17 cellular contexts compared by ENCODE assay signal in the genomic region with DNA sequence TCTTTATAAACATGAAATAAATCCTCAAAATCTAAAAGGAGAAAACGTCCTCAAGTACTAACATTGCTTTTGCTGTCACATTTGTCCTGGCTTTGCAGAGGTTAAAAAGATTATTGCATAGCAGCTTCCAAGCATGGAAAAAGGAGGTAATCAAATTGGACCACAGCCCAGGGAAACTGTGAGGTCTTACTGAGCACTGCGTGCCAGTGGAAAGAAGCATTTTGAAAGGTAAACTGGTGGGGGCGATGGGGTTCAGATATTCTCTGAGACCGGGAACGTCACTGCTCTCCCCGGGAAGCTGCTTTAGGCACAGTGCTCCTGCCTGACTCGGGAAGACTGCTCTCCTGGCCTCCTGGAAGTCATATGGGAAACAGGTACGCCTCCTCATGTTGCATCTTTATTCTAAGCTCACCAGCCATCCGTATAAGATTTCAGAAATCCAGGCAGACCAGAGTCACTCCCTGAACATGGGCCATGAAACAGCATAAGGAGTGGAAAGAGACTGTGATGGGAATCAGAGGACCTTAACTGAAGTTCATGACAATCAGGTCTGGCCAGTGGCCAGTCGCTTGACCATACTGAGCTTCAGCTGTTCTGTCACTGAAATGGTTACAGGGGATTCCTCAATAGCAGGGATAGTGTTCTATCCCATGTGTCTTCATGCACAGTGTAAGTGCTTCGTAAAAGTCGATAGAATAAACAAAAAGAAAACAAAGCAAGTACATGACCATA.
DNase-seq lines count a peak whose midpoint lies in the region; ATAC-seq and TF ChIP-seq lines count a peak whose summit lies in the region.
"Had no signal": no experiment of that assay in that cellular context is flagged by ENCODE, and none has a peak within 500 bp of the region (broad histone marks: within the 10 kb centered on the region; RNA-seq: fewer than 3 reads in every experiment).

No MANE protein-coding gene starts in this region.

- TF ChIP-seq CTCF in coronary artery (IDR thresholded peaks at IDR 0.05), result no peak

- DNase-seq in coronary artery (ENCODE audit: low spot score) (no peak), iPS-NIHi7 (ENCODE audit: extremely low spot score) (peak; percentile 18), activated gamma-delta T cell (lab: John Stamatoyannopoulos, UW) (no peak), DMS53 treated with DMSO at 0.1 percent for 48 hours (lab: John Stamatoyannopoulos, UW; ENCODE audit: unreplicated experiment) (no peak), glomerular visceral epithelial cell (ENCODE audit: extremely low spot score) (no peak)
- DNase-seq: activated CD4-positive, alpha-beta T cell treated with anti-CD3 and anti-CD28 coated beads for 4 hours; activated CD8-positive, alpha-beta memory T cell treated with anti-CD3 and anti-CD28 coated beads, Interleukin-2, amount 50 U/mL, for 48 hours; activated naive CD4-positive, alpha-beta T cell treated with anti-CD3 and anti-CD28 coated beads for 36 hours; effector memory CD4-positive, alpha-beta T cell; NCI-H1417; nucleus accumbens; small intestine; T-helper 9 cell had no signal

- peak overlapping the region; percentile 19 for H3K4me3 ChIP-seq in coronary artery
- H3K4me3 ChIP-seq in skeletal muscle tissue (ENCODE audit: low read length in 3 of 3), result peak overlapping the region; percentile 17 to 50 (median 21)
- H3K4me3 ChIP-seq: gastroesophageal sphincter, HAP-1 had no signal

- H3K9me3 ChIP-seq in skeletal muscle tissue (ENCODE audit: control insufficient read depth in 3 of 3, low read length in 3 of 3), result no peaks in the 10 kb centered on the region
- H3K9me3 ChIP-seq: gastroesophageal sphincter, HAP-1 had no signal

- peak overlapping the region in 1 of 3 donors; percentile 19 for H3K9ac ChIP-seq in skeletal muscle tissue (ENCODE audit: low read depth in 1 of 3, low read length in 3 of 3)

- ATAC-seq in SK-N-SH treated with all-trans-retinoic acid at 6 μM for 48 hours, result peak; percentile 50
- ATAC-seq: gastroesophageal sphincter had no signal

- H3K4me1 ChIP-seq in skeletal muscle tissue (ENCODE audit: control insufficient read depth in 3 of 3, insufficient read depth in 3 of 3, low read length in 3 of 3), result peaks cover 5 to 9% (median 7%) of the 10 kb centered on the region in 3 donors
- H3K4me1 ChIP-seq: HAP-1 had no signal

- H3K27me3 ChIP-seq in skeletal muscle tissue (ENCODE audit: control insufficient read depth in 3 of 3, insufficient read depth in 3 of 3, low read length in 3 of 3), result no peaks in the 10 kb centered on the region
- H3K27me3 ChIP-seq: gastroesophageal sphincter had no signal

- no peaks in the 10 kb centered on the region for H3K36me3 ChIP-seq in skeletal muscle tissue (ENCODE audit: control insufficient read depth in 3 of 3, insufficient read depth in 3 of 3, low read length in 3 of 3)
- H3K36me3 ChIP-seq: gastroesophageal sphincter, HAP-1 had no signal

- H3K27ac ChIP-seq in coronary artery (no peak overlapping the region), skeletal muscle tissue (ENCODE audit: low read depth, low read length) (no peak overlapping the region)

TF ChIP-seq in SK-N-SH treated with all-trans-retinoic acid at 6 μM for 48 hours, 23 proteins besides CTCF, POLR2A, EP300 and RAD21:
- 0 out of 2 replicates have a peak, but pooled peaks have one; percentile 16 for TF ChIP-seq SNAI2 (CRISPR knock-in tag; IDR thresholded peaks at IDR 0.05)
- no peak for TF ChIP-seq ZNF70 (CRISPR knock-in tag; IDR thresholded peaks at IDR 0.05)
- TF ChIP-seq BACH2 (CRISPR knock-in tag; IDR thresholded peaks at IDR 0.05; ENCODE audit: borderline replicate concordance), result no peak
- TF ChIP-seq TCF4 (CRISPR knock-in tag; IDR thresholded peaks at IDR 0.05; ENCODE audit: borderline replicate concordance), result no peak
- no peak for TF ChIP-seq CSDC2 (CRISPR knock-in tag; IDR thresholded peaks at IDR 0.05)
- TF ChIP-seq ZFP3 (CRISPR knock-in tag; IDR thresholded peaks at IDR 0.05), result no peak
TF ChIP-seq in SK-N-SH treated with all-trans-retinoic acid at 6 μM for 48 hours: peak in this region for 1.
